17 cellular contexts compared by ENCODE assay signal in the genomic region with DNA sequence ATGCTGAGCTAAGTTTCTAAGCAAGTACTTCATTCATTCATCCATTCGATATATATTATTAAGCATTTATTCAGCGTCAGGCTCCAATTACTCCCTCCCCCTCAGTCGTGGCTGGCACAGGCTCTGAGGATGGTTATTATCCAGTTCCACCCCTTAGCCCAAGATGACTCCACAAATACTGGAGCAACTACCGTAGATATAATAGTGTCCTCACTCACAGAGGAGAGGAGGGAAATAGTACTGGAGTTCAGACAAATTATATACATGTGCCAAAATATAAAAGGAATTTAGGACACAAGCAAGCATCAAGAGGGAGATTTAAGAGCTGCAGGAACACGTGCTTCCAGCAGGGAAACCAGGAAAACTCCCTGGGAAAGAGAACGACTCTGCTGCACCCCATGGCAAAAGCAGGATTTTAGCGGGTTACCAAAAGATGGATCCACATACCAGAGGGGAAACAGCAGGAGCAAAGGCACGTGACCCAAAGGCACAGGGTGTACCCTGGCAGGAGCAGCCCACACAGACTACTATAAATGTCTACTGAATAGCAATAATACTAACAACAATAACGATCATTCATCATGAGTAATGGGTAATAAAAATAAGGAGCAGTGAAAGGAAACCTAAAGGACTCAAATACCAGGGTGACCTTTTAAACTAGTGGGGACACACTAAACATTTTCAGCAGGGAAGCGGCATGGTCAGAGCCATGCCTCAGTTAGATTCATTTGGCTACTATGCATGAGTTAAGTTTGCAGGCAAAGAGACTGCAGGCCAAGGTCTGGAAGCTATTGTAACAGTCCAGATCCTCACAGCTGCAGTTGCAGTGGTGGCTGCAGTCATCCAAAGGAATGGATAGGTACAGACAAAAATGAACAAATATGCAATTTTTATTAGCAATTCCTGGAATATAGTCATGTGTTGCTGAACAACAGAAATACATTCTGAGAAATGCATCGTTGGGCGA.
A peak's percentile ranks its signal among the peaks of the same experiment; 100 is the strongest.
DNase-seq lines count a peak whose midpoint lies in the region; ATAC-seq and TF ChIP-seq lines count a peak whose summit lies in the region.
"Had no signal": no experiment of that assay in that cellular context is flagged by ENCODE, and none has a peak within 500 bp of the region (broad histone marks: within the 10 kb centered on the region; RNA-seq: fewer than 3 reads in every experiment).

No MANE protein-coding gene starts in this region.

- in situ Hi-C loops in transverse colon (cut with MboI; ENCODE audit: low pct_ligation_motif_present in 1 of 4, low pct_unique_long_range_greater_than_20kb in 1 of 4, low sequenced_read_pairs in 3 of 4) = no loop called here

- DNase-seq in HFFc6 = peak; percentile 17
- DNase-seq in endodermal cell = no peak
- peak; percentile 24 for DNase-seq in transverse colon
- DNase-seq in activated CD8-positive, alpha-beta T cell treated with anti-CD3 and anti-CD28 coated beads, Interleukin-2, amount 10 ng/mL, durations not matched to agents 7 days and 5 days = no peak
- no peak for DNase-seq in glomerular visceral epithelial cell (ENCODE audit: extremely low spot score)
- no peak for DNase-seq in natural killer cell treated with Interleukin-12 subunit alpha and Interleukin-12 subunit beta and Interleukin-15 and Interleukin-18, amount 100 ng/mL, for 72 hours (ENCODE audit: low spot score)
- DNase-seq: activated CD4-positive, alpha-beta T cell treated with anti-CD3 and anti-CD28 coated beads, Interleukin-2, amount 50 U/mL, for 48 hours; activated gamma-delta T cell treated with Interleukin-2 at 50 U/mL for 16 hours; CD8-positive, alpha-beta T cell; mammary epithelial cell; NCI-H2081; NCI-H82; occipital lobe; stimulated activated CD8-positive, alpha-beta memory T cell treated with anti-CD3 and anti-CD28 coated beads, Interleukin-4, amount 100 ng/mL, for 48 hours had no signal

- H3K4me1 Mint-ChIP-seq in HFFc6 (ENCODE audit: low read depth) (peaks cover 68% of the 10 kb centered on the region), endodermal cell (peaks cover 6% of the 10 kb centered on the region), nephron (peaks cover 38% of the 10 kb centered on the region)
- H3K4me1 Mint-ChIP-seq in activated CD8-positive, alpha-beta T cell treated with anti-CD3 and anti-CD28 coated beads, Interleukin-2, amount 10 ng/mL, durations not matched to agents 7 days and 5 days (ENCODE audit: low read depth) = no peaks in the 10 kb centered on the region
- no peaks in the 10 kb centered on the region for H3K4me1 Mint-ChIP-seq in natural killer cell treated with Interleukin-12 subunit alpha and Interleukin-12 subunit beta and Interleukin-15 and Interleukin-18, amount 100 ng/mL, for 72 hours (ENCODE audit: low read depth in 2 of 2)

- peak overlapping the region; percentile 71 for H3K27ac Mint-ChIP-seq in HFFc6
- H3K27ac Mint-ChIP-seq in endodermal cell = no peak overlapping the region
- peak overlapping the region in 2 of 3 experiments; percentile 53 to 62 for H3K27ac Mint-ChIP-seq in nephron
- H3K27ac Mint-ChIP-seq in activated CD8-positive, alpha-beta T cell treated with anti-CD3 and anti-CD28 coated beads, Interleukin-2, amount 10 ng/mL, durations not matched to agents 7 days and 5 days = no peak overlapping the region
- no peak overlapping the region for H3K27ac Mint-ChIP-seq in natural killer cell treated with Interleukin-12 subunit alpha and Interleukin-12 subunit beta and Interleukin-15 and Interleukin-18, amount 100 ng/mL, for 72 hours
- H3K27ac Mint-ChIP-seq: CD8-positive, alpha-beta T cell had no signal

- H3K4me3 Mint-ChIP-seq in HFFc6 = peak overlapping the region; percentile 49
- no peak overlapping the region for H3K4me3 Mint-ChIP-seq in endodermal cell
- no peak overlapping the region for H3K4me3 Mint-ChIP-seq in nephron
- no peak overlapping the region for H3K4me3 Mint-ChIP-seq in activated CD8-positive, alpha-beta T cell treated with anti-CD3 and anti-CD28 coated beads, Interleukin-2, amount 10 ng/mL, durations not matched to agents 7 days and 5 days
- no peak overlapping the region for H3K4me3 Mint-ChIP-seq in natural killer cell treated with Interleukin-12 subunit alpha and Interleukin-12 subunit beta and Interleukin-15 and Interleukin-18, amount 100 ng/mL, for 72 hours
- H3K4me3 Mint-ChIP-seq: CD8-positive, alpha-beta T cell had no signal

- CTCF ChIA-PET in activated CD8-positive, alpha-beta T cell treated with anti-CD3 and anti-CD28 coated beads, Interleukin-2, amount 10 ng/mL, durations not matched to agents 7 days and 5 days (lab: Charles Lee) = no interaction called here

- H3K36me3 Mint-ChIP-seq in HFFc6 (ENCODE audit: low read depth) (peaks cover 7% of the 10 kb centered on the region), endodermal cell (ENCODE audit: low read depth) (peaks cover 60% of the 10 kb centered on the region), nephron (ENCODE audit: low read depth) (peaks cover 12% of the 10 kb centered on the region)
- H3K36me3 Mint-ChIP-seq in activated CD8-positive, alpha-beta T cell treated with anti-CD3 and anti-CD28 coated beads, Interleukin-2, amount 10 ng/mL, durations not matched to agents 7 days and 5 days (ENCODE audit: low read depth) = no peaks in the 10 kb centered on the region
- no peaks in the 10 kb centered on the region for H3K36me3 Mint-ChIP-seq in natural killer cell treated with Interleukin-12 subunit alpha and Interleukin-12 subunit beta and Interleukin-15 and Interleukin-18, amount 100 ng/mL, for 72 hours
- H3K36me3 Mint-ChIP-seq: CD8-positive, alpha-beta T cell had no signal

- H3K9me3 ChIP-seq in endodermal cell (ENCODE audit: control insufficient read depth, low read length) (peaks cover 36% of the 10 kb centered on the region), transverse colon (no peaks in the 10 kb centered on the region)

- TF ChIP-seq EP300 in transverse colon (IDR thresholded peaks at IDR 0.05; ENCODE audit: low read depth) = peak; percentile 86

- no peak for ATAC-seq in HG03439 (IDR thresholded peaks at IDR 0.05; ENCODE audit: unreplicated experiment)
- no peak for ATAC-seq in activated CD8-positive, alpha-beta T cell treated with anti-CD3 and anti-CD28 coated beads, Interleukin-2, amount 10 ng/mL, durations not matched to agents 7 days and 5 days
- ATAC-seq in natural killer cell treated with Interleukin-12 subunit alpha and Interleukin-12 subunit beta and Interleukin-15 and Interleukin-18, amount 100 ng/mL, for 72 hours = no peak
- ATAC-seq: CD8-positive, alpha-beta T cell had no signal

- TF ChIP-seq CTCF in HFFc6 (IDR thresholded peaks at IDR 0.05) (peak; percentile 38; the same call in 1 of the 2 replicates), endodermal cell (conservative IDR thresholded peaks at IDR 0.05) (no peak), nephron (IDR thresholded peaks at IDR 0.05; ENCODE audit: unreplicated experiment in 3 of 3) (no peak), transverse colon (IDR thresholded peaks at IDR 0.05) (no peak)

- H3K27me3 ChIP-seq in endodermal cell (ENCODE audit: control insufficient read depth, insufficient read depth, low read length, poor library complexity, severe bottlenecking) (no peaks in the 10 kb centered on the region), transverse colon (no peaks in the 10 kb centered on the region)

- no peak for TF ChIP-seq POLR2A in transverse colon (IDR thresholded peaks at IDR 0.05)

- 91 to 94% methylated on average over 8 to 11 of the region's 12 CpGs for WGBS in endodermal cell (ENCODE audit: insufficient coverage in 1 of 2, insufficient read length in 1 of 2), 2 experiments
- 68 to 71% methylated on average over 12 of the region's 12 CpGs for WGBS in transverse colon (ENCODE audit: low coverage in 1 of 2), 2 donors

- H3K27me3 Mint-ChIP-seq in HFFc6 (ENCODE audit: insufficient read depth) (no peaks in the 10 kb centered on the region; the same call in 1 of the 2 replicates), endodermal cell (ENCODE audit: insufficient read depth) (no peaks in the 10 kb centered on the region), nephron (ENCODE audit: low read depth) (peaks cover 3% of the 10 kb centered on the region)
- no peaks in the 10 kb centered on the region for H3K27me3 Mint-ChIP-seq in activated CD8-positive, alpha-beta T cell treated with anti-CD3 and anti-CD28 coated beads, Interleukin-2, amount 10 ng/mL, durations not matched to agents 7 days and 5 days (ENCODE audit: low read depth)
- H3K27me3 Mint-ChIP-seq in natural killer cell treated with Interleukin-12 subunit alpha and Interleukin-12 subunit beta and Interleukin-15 and Interleukin-18, amount 100 ng/mL, for 72 hours = no peaks in the 10 kb centered on the region

- intact Hi-C loops in transverse colon (cut with DNase I; ENCODE audit: low total_unique reads) = loop anchor here (1.0 to 10.0 kb wide), 2 partner anchors 64 to 153 kb away; no protein-coding TSS in a partner anchor

- H3K36me3 ChIP-seq in endodermal cell (ENCODE audit: control insufficient read depth, insufficient read depth, low read length) (peaks cover 14% of the 10 kb centered on the region), transverse colon (no peaks in the 10 kb centered on the region)

- POLR2A ChIA-PET in activated CD8-positive, alpha-beta T cell treated with anti-CD3 and anti-CD28 coated beads, Interleukin-2, amount 10 ng/mL, durations not matched to agents 7 days and 5 days (lab: Charles Lee) = no interaction called here

- H3K9me3 Mint-ChIP-seq in HFFc6 = no peaks in the 10 kb centered on the region
- H3K9me3 Mint-ChIP-seq in endodermal cell = peaks cover 17% of the 10 kb centered on the region
- peaks cover 2% of the 10 kb centered on the region for H3K9me3 Mint-ChIP-seq in nephron
- no peaks in the 10 kb centered on the region for H3K9me3 Mint-ChIP-seq in activated CD8-positive, alpha-beta T cell treated with anti-CD3 and anti-CD28 coated beads, Interleukin-2, amount 10 ng/mL, durations not matched to agents 7 days and 5 days (ENCODE audit: insufficient read depth)
- peaks cover 8% of the 10 kb centered on the region for H3K9me3 Mint-ChIP-seq in natural killer cell treated with Interleukin-12 subunit alpha and Interleukin-12 subunit beta and Interleukin-15 and Interleukin-18, amount 100 ng/mL, for 72 hours
- H3K9me3 Mint-ChIP-seq: CD8-positive, alpha-beta T cell had no signal

- H3K4me3 ChIP-seq in endodermal cell (ENCODE audit: low read length) (peak overlapping the region; percentile 6), transverse colon (no peak overlapping the region)

- H3K27ac ChIP-seq in endodermal cell (ENCODE audit: low read depth, low read length) (no peak overlapping the region), transverse colon (peak overlapping the region; percentile 46 to 76 (median 57))
- H3K27ac ChIP-seq: HL-60 had no signal

- H3K9ac ChIP-seq in endodermal cell (ENCODE audit: extremely low read depth, low read length, poor library complexity, severe bottlenecking) = no peak overlapping the region

- no peaks in the 10 kb centered on the region for H3K4me1 ChIP-seq in endodermal cell (ENCODE audit: control insufficient read depth, insufficient read depth, low read length)
- H3K4me1 ChIP-seq in transverse colon = peaks cover 0 to 17% (median 9%) of the 10 kb centered on the region in 4 donors

Comparison
In these comparisons a context has a peak if more than half of its experiments do, and no peak if none do; other contexts are left out.
1. DNase-seq: peak in HFFc6 (single experiment) and transverse colon (single experiment); none in endodermal cell (single experiment), activated CD8-positive, alpha-beta T cell treated with anti-CD3 and anti-CD28 coated beads, Interleukin-2, amount 10 ng/mL, durations not matched to agents 7 days and 5 days (single experiment), glomerular visceral epithelial cell (single experiment) and natural killer cell treated with Interleukin-12 subunit alpha and Interleukin-12 subunit beta and Interleukin-15 and Interleukin-18, amount 100 ng/mL, for 72 hours (single experiment).
2. H3K27ac Mint-ChIP-seq: peak in HFFc6 (single experiment) and nephron (2 of 3); none in endodermal cell (single experiment), activated CD8-positive, alpha-beta T cell treated with anti-CD3 and anti-CD28 coated beads, Interleukin-2, amount 10 ng/mL, durations not matched to agents 7 days and 5 days (single experiment) and natural killer cell treated with Interleukin-12 subunit alpha and Interleukin-12 subunit beta and Interleukin-15 and Interleukin-18, amount 100 ng/mL, for 72 hours (0 of 2).